Comparison of ENCODE assay signal across 9 cellular contexts in genomic region chr6:165245287-165245686, GRCh38.
DNase-seq lines count a peak whose midpoint lies in the region; ATAC-seq and TF ChIP-seq lines count a peak whose summit lies in the region.
"Had no signal": no experiment of that assay in that cellular context is flagged by ENCODE, and none has a peak within 500 bp of the region (broad histone marks: within the 10 kb centered on the region; RNA-seq: fewer than 3 reads in every experiment).

No MANE protein-coding gene starts in this region.

- no peak overlapping the region for H3K27ac ChIP-seq in endodermal cell (ENCODE audit: low read depth, low read length)
- no peak overlapping the region for H3K27ac ChIP-seq in ascending aorta
- H3K27ac ChIP-seq in CD4-positive, alpha-beta T cell (ENCODE audit: low read depth, low read length): no peak overlapping the region

- POLR2A ChIA-PET in CD4-positive, alpha-beta T cell (lab: Charles Lee): no interaction called here

- H3K27me3 Mint-ChIP-seq in endodermal cell (ENCODE audit: insufficient read depth) (no peaks in the 10 kb centered on the region), progenitor cell of endocrine pancreas (no peaks in the 10 kb centered on the region)
- no peaks in the 10 kb centered on the region for H3K27me3 Mint-ChIP-seq in CD4-positive, alpha-beta T cell

- no peak overlapping the region for H3K9ac ChIP-seq in endodermal cell (ENCODE audit: extremely low read depth, low read length, poor library complexity, severe bottlenecking)

- H3K27ac Mint-ChIP-seq in endodermal cell (no peak overlapping the region), progenitor cell of endocrine pancreas (no peak overlapping the region)
- H3K27ac Mint-ChIP-seq in CD4-positive, alpha-beta T cell: no peak overlapping the region

- H3K36me3 Mint-ChIP-seq in endodermal cell (ENCODE audit: low read depth): no peaks in the 10 kb centered on the region
- H3K36me3 Mint-ChIP-seq in progenitor cell of endocrine pancreas (ENCODE audit: insufficient read depth): no peaks in the 10 kb centered on the region
- H3K36me3 Mint-ChIP-seq in CD4-positive, alpha-beta T cell (ENCODE audit: low read depth): no peaks in the 10 kb centered on the region

- TF ChIP-seq CTCF in endodermal cell (conservative IDR thresholded peaks at IDR 0.05) (peak; percentile 69), progenitor cell of endocrine pancreas (IDR thresholded peaks at IDR 0.05; ENCODE audit: unreplicated experiment) (peak; percentile 57), ascending aorta (IDR thresholded peaks at IDR 0.05) (no peak)
- no peak for TF ChIP-seq CTCF in CD4-positive, alpha-beta T cell (IDR thresholded peaks at IDR 0.05)

- H3K4me1 ChIP-seq in endodermal cell (ENCODE audit: control insufficient read depth, insufficient read depth, low read length): no peaks in the 10 kb centered on the region
- H3K4me1 ChIP-seq in ascending aorta: no peaks in the 10 kb centered on the region

- peaks cover 6% of the 10 kb centered on the region for H3K4me1 Mint-ChIP-seq in endodermal cell
- H3K4me1 Mint-ChIP-seq in progenitor cell of endocrine pancreas (ENCODE audit: low read depth): no peaks in the 10 kb centered on the region
- no peaks in the 10 kb centered on the region for H3K4me1 Mint-ChIP-seq in CD4-positive, alpha-beta T cell (ENCODE audit: low read depth)

- H3K36me3 ChIP-seq in endodermal cell (ENCODE audit: control insufficient read depth, insufficient read depth, low read length): no peaks in the 10 kb centered on the region
- H3K36me3 ChIP-seq in ascending aorta: no peaks in the 10 kb centered on the region

- H3K9me3 Mint-ChIP-seq in endodermal cell (no peaks in the 10 kb centered on the region), progenitor cell of endocrine pancreas (ENCODE audit: low read depth) (no peaks in the 10 kb centered on the region)
- peaks cover 6% of the 10 kb centered on the region for H3K9me3 Mint-ChIP-seq in CD4-positive, alpha-beta T cell

- intact Hi-C loops in ascending aorta (cut with DNase I): no loop called here
- intact Hi-C loops in CD4-positive, alpha-beta T cell (cut with DNase I, micrococcal nuclease): no loop called here

- H3K4me3 Mint-ChIP-seq in endodermal cell (no peak overlapping the region), progenitor cell of endocrine pancreas (ENCODE audit: low read depth) (no peak overlapping the region)
- H3K4me3 Mint-ChIP-seq in CD4-positive, alpha-beta T cell: no peak overlapping the region

- H3K9me3 ChIP-seq in endodermal cell (ENCODE audit: control insufficient read depth, low read length): no peaks in the 10 kb centered on the region
- H3K9me3 ChIP-seq in ascending aorta: no peaks in the 10 kb centered on the region
- no peaks in the 10 kb centered on the region for H3K9me3 ChIP-seq in CD4-positive, alpha-beta T cell (ENCODE audit: control insufficient read depth, low read length)

- H3K4me3 ChIP-seq in endodermal cell (ENCODE audit: low read length) (no peak overlapping the region), ascending aorta (no peak overlapping the region)

- CTCF ChIA-PET in CD4-positive, alpha-beta T cell (lab: Charles Lee): no interaction called here

- H3K27me3 ChIP-seq in endodermal cell (ENCODE audit: control insufficient read depth, insufficient read depth, low read length, poor library complexity, severe bottlenecking): no peaks in the 10 kb centered on the region
- no peaks in the 10 kb centered on the region for H3K27me3 ChIP-seq in ascending aorta
- no peaks in the 10 kb centered on the region for H3K27me3 ChIP-seq in CD4-positive, alpha-beta T cell (ENCODE audit: control insufficient read depth, insufficient read depth, low read length)

- ATAC-seq in GM18517 (IDR thresholded peaks at IDR 0.05; ENCODE audit: unreplicated experiment): no peak
- ATAC-seq in CD4-positive, alpha-beta T cell (ENCODE audit: poor library complexity): no peak

- in situ Hi-C loops in G401 (cut with HindIII; ENCODE audit: low sequenced_read_pairs): no loop called here

- DNase-seq in G401 (ENCODE audit: low spot score): peak; percentile 73
- DNase-seq in NCI-H1105 treated with DMSO at 0.1 percent for 48 hours (lab: John Stamatoyannopoulos, UW): peak; percentile 23
- no peak for DNase-seq in endodermal cell
- DNase-seq in progenitor cell of endocrine pancreas (ENCODE audit: low spot score, unreplicated experiment): no peak
- no peak for DNase-seq in ascending aorta (ENCODE audit: low spot score in 2 of 2)
- no peak for DNase-seq in CD4-positive, alpha-beta T cell
- no peak for DNase-seq in OCI-M2 (lab: John Stamatoyannopoulos, UW; ENCODE audit: unreplicated experiment)
- DNase-seq: activated gamma-delta T cell treated with Interleukin-2 at 50 U/mL for 16 hours had no signal

- 86 to 89% methylated on average over 3 to 4 of the region's 4 CpGs for WGBS in endodermal cell (ENCODE audit: insufficient coverage in 1 of 2, insufficient read length in 1 of 2), 2 experiments

Comparison
In these comparisons a context has a peak if more than half of its experiments do, and no peak if none do; other contexts are left out.
1. DNase-seq: peak in G401 (single experiment) and NCI-H1105 treated with DMSO at 0.1 percent for 48 hours (single experiment); none in endodermal cell (single experiment), progenitor cell of endocrine pancreas (single experiment), ascending aorta (0 of 2), CD4-positive, alpha-beta T cell (0 of 10) and OCI-M2 (single experiment).
2. CTCF ChIP-seq: peak in endodermal cell (single experiment) and progenitor cell of endocrine pancreas (single experiment); none in ascending aorta (0 of 3) and CD4-positive, alpha-beta T cell (single experiment).